Comparison of ENCODE assay signal across 13 cellular contexts in genomic region chr20:53852691-53853450, GRCh38.
"Had no signal": no experiment of that assay in that cellular context is flagged by ENCODE, and none has a peak within 500 bp of the region (broad histone marks: within the 10 kb centered on the region; RNA-seq: fewer than 3 reads in every experiment).

No MANE protein-coding gene starts in this region.

- H3K36me3 Mint-ChIP-seq: activated naive CD8-positive, alpha-beta T cell treated with anti-CD3 and anti-CD28 coated beads for 36 hours; type B pancreatic cell had no signal

- FAIRE-seq: pancreas had no signal

- H3K9me3 Mint-ChIP-seq: nephron had no signal

- H3K9me3 ChIP-seq: pancreas had no signal

- DNase-seq: activated CD8-positive, alpha-beta memory T cell treated with anti-CD3 and anti-CD28 coated beads for 24 hours; activated effector memory CD4-positive, alpha-beta T cell treated with Interleukin-2 at 50 U/mL for 16 hours; activated naive CD8-positive, alpha-beta T cell treated with anti-CD3 and anti-CD28 coated beads for 36 hours; activated T-cell treated with anti-CD3 and anti-CD28 coated beads for 4 hours; brain microvascular endothelial cell; dermis blood vessel endothelial cell; hippocampal formation; left ventricle myocardium superior; mesenchymal stem cell; pancreas had no signal

- H3K36me3 ChIP-seq: brain microvascular endothelial cell, pancreas had no signal

- H3K27me3 Mint-ChIP-seq: activated naive CD8-positive, alpha-beta T cell treated with anti-CD3 and anti-CD28 coated beads for 36 hours; type B pancreatic cell had no signal

- H3K27ac Mint-ChIP-seq: activated naive CD8-positive, alpha-beta T cell treated with anti-CD3 and anti-CD28 coated beads for 36 hours; nephron; type B pancreatic cell had no signal

- H3K4me3 Mint-ChIP-seq: activated naive CD8-positive, alpha-beta T cell treated with anti-CD3 and anti-CD28 coated beads for 36 hours; nephron; type B pancreatic cell had no signal

- ATAC-seq: left ventricle myocardium superior had no signal

- H3K27ac ChIP-seq: brain microvascular endothelial cell, pancreas had no signal

- H3K4me3 ChIP-seq: pancreas, skin epidermis had no signal

- H3K27me3 ChIP-seq: brain microvascular endothelial cell, pancreas had no signal

- H3K4me1 Mint-ChIP-seq: nephron had no signal
